Comparison of ENCODE assay signal across 1 cellular context in the genomic region with DNA sequence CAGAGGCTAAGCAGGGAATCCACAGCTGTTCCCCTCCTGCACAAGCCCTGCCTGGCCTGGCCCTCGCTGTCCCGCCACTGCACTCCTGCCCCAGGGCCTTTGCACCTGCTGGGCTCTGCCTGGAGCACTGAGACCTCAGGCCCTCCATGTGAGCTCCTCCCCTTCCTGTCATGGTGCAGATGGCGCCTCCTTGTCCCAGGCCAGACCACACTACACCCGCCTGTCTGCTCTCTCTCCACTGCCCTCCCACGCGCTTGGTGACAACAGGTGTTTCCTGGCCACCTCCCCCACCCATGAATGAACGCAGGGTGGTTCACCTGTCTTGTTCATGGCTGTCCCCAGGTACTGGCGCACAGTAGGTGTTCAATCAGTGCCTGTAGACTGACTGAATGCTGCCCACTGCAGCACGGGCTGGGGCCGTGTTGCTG.
TF ChIP-seq lines count a peak whose summit lies in the region.

No MANE protein-coding gene starts in this region.

TF ChIP-seq in HEK293, 187 proteins besides CTCF, POLR2A, EP300 and RAD21 (continued from another document):
- TF ChIP-seq ZFHX2 (tag by site-specific recombination; conservative IDR thresholded peaks at IDR 0.05) (peak; percentile 46), ZNF514 (tag by site-specific recombination; IDR thresholded peaks at IDR 0.05) (no peak)
TF ChIP-seq in HEK293: peak in this region for 5.
